Comparison of ENCODE assay signal across 12 cellular contexts in the genomic region with DNA sequence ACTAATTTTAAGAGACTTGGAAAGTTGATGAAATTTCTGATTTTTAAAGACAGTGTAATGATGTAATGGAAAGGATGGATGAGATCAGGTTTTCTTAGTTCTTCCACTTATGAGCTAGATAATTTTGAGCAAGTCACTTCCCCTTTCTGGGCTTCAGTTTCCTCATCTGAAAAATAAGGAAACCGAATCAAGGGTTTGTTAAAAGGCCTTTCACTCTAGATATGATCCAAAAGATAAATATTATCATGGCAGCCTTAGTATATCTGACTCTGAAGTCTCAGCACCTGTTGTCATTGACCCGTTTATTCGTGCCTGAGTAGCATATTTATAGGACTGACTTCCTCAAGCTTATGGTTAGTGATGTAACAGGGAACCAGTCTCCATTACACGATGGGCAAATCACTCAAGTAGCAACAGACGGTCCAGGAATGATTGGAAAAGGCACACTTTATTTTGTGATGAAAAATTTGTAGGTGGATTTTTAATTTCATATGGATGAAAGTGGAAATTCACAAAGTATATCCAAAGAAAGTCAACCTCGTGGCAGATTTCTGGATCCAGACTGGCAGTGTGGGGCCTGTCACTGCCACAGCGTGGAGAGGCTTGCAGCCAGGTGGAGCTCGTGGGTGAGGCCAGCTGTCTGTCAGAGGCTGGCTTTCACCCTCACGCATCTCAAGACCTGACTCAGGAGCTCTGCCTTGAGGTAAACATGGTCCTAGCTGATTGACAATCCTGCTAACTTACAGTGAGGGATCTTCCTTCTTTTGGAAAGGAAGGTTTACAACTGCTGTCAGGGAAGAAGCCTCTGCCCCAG.
DNase-seq lines count a peak whose midpoint lies in the region; ATAC-seq, FAIRE-seq and TF ChIP-seq lines count a peak whose summit lies in the region.
"Had no signal": no experiment of that assay in that cellular context is flagged by ENCODE, and none has a peak within 500 bp of the region (broad histone marks: within the 10 kb centered on the region; RNA-seq: fewer than 3 reads in every experiment).

No MANE protein-coding gene starts in this region.

- H3K4me1 Mint-ChIP-seq in dendritic cell treated with granulocyte-macrophage colony-stimulating factor and Interleukin-4, amounts not matched to agents 40 ng/mL and 50 ng/mL, for 4 days (ENCODE audit: low read depth) = peaks cover 48% of the 10 kb centered on the region
- H3K4me1 Mint-ChIP-seq: GM23338 had no signal

- peak; percentile 31 for DNase-seq in GM10266 (ENCODE audit: extremely low spot score)
- no peak for DNase-seq in GM19239 (ENCODE audit: insufficient read length, low spot score)
- DNase-seq in retina = no peak
- DNase-seq in stimulated activated CD8-positive, alpha-beta memory T cell treated with anti-CD3 and anti-CD28 coated beads, Interleukin-4, amount 100 ng/mL, for 48 hours = no peak
- no peak for DNase-seq in NCI-H1436 treated with DMSO at 0.1 percent for 48 hours (lab: John Stamatoyannopoulos, UW)
- DNase-seq: stomach, T-helper 1 cell had no signal

- FAIRE-seq in GM19239 (lab: Jason Lieb, UNC) = peak; percentile 91

- no peak overlapping the region for H3K4me3 Mint-ChIP-seq in dendritic cell treated with granulocyte-macrophage colony-stimulating factor and Interleukin-4, amounts not matched to agents 40 ng/mL and 50 ng/mL, for 4 days
- H3K4me3 Mint-ChIP-seq: GM23338; natural killer cell treated with Interleukin-12 subunit alpha and Interleukin-12 subunit beta and Interleukin-15 and Interleukin-18, amount 100 ng/mL, for 72 hours had no signal

- peak overlapping the region; percentile 79 for H3K27ac Mint-ChIP-seq in dendritic cell treated with granulocyte-macrophage colony-stimulating factor and Interleukin-4, amounts not matched to agents 40 ng/mL and 50 ng/mL, for 4 days
- H3K27ac Mint-ChIP-seq: GM23338 had no signal

- intact Hi-C loops in dendritic cell treated with granulocyte-macrophage colony-stimulating factor and Interleukin-4, amounts not matched to agents 40 ng/mL and 50 ng/mL, for 4 days (cut with micrococcal nuclease) = loop anchor here (5.0 kb wide), 3 partner anchors 71 to 249 kb away; partner anchors contain the start of gene CXCR4

- H3K27me3 Mint-ChIP-seq in dendritic cell treated with granulocyte-macrophage colony-stimulating factor and Interleukin-4, amounts not matched to agents 40 ng/mL and 50 ng/mL, for 4 days = no peaks in the 10 kb centered on the region

- peak; percentile 29 for ATAC-seq in HG03469 (IDR thresholded peaks at IDR 0.05; ENCODE audit: unreplicated experiment)
- no peak for ATAC-seq in HG03521 (IDR thresholded peaks at IDR 0.05; ENCODE audit: unreplicated experiment)
- ATAC-seq: GM23338 had no signal

- H3K9me3 Mint-ChIP-seq in dendritic cell treated with granulocyte-macrophage colony-stimulating factor and Interleukin-4, amounts not matched to agents 40 ng/mL and 50 ng/mL, for 4 days = no peaks in the 10 kb centered on the region
- H3K9me3 Mint-ChIP-seq: GM23338; natural killer cell treated with Interleukin-12 subunit alpha and Interleukin-12 subunit beta and Interleukin-15 and Interleukin-18, amount 100 ng/mL, for 72 hours had no signal

- no peaks in the 10 kb centered on the region for H3K36me3 Mint-ChIP-seq in dendritic cell treated with granulocyte-macrophage colony-stimulating factor and Interleukin-4, amounts not matched to agents 40 ng/mL and 50 ng/mL, for 4 days (ENCODE audit: low read depth)
- H3K36me3 Mint-ChIP-seq: natural killer cell treated with Interleukin-12 subunit alpha and Interleukin-12 subunit beta and Interleukin-15 and Interleukin-18, amount 100 ng/mL, for 72 hours had no signal

- peak; percentile 27 for TF ChIP-seq CTCF in GM10266 (IDR thresholded peaks at IDR 0.05; ENCODE audit: control insufficient read depth, insufficient read depth, low read depth, missing control alignments)
